9 cellular contexts compared by ENCODE assay signal in the genomic region with DNA sequence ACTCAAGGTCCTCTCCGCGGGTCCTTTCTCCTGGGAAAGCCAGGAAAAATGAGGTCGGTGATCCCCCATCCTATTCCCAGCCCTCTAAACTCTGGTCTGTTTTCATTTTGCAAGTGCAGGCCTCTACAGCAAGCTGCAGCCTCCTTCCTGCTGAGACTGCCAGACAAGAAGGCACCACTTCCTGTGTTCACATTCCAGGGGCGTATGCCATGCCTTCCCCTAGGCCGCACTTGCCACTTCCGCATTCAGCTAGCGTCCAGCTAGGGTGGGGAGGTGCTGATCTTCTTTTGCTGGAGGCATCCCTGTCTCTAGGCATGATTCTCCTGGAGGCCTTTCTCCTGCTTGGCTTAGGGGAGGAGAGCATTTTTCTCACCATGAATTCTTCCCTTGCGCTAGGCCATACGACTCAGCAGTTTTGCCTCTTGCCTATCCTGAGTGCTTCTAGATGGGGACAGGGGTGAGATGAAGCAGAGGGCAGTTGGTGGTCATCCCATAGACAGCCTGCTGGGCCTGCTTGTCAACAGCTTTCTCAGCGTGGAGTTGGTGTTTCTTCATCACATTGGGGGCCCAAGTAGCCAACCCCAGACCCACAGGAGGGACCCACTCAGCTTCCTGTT.
DNase-seq lines count a peak whose midpoint lies in the region; ATAC-seq and TF ChIP-seq lines count a peak whose summit lies in the region.
"Had no signal": no experiment of that assay in that cellular context is flagged by ENCODE, and none has a peak within 500 bp of the region (broad histone marks: within the 10 kb centered on the region; RNA-seq: fewer than 3 reads in every experiment).

No MANE protein-coding gene starts in this region.

- H3K9me3 ChIP-seq in left ventricle myocardium inferior (replicated peaks) = no peaks in the 10 kb centered on the region

- no peak overlapping the region for H3K4me3 ChIP-seq in left ventricle myocardium inferior

- ATAC-seq in stimulated activated naive CD8-positive, alpha-beta T cell treated with anti-CD3 and anti-CD28 coated beads, Interleukin-15, amount 100 ng/mL, for 72 hours = peak; percentile 37
- no peak for ATAC-seq in GM21515 (IDR thresholded peaks at IDR 0.05; ENCODE audit: unreplicated experiment)

- no peaks in the 10 kb centered on the region for H3K36me3 Mint-ChIP-seq in activated naive CD4-positive, alpha-beta T cell treated with anti-CD3 and anti-CD28 coated beads for 36 hours (ENCODE audit: low read depth)
- H3K36me3 Mint-ChIP-seq in T-helper 2 cell treated with Interferon-gamma antibody and Interleukin-4, amounts not matched to agents 5 μg/mL and 100 μg/mL, for 36 hours (ENCODE audit: low read depth) = peaks cover 4% of the 10 kb centered on the region

- H3K9me3 Mint-ChIP-seq in activated naive CD4-positive, alpha-beta T cell treated with anti-CD3 and anti-CD28 coated beads for 36 hours = no peaks in the 10 kb centered on the region
- H3K9me3 Mint-ChIP-seq in T-helper 2 cell treated with Interferon-gamma antibody and Interleukin-4, amounts not matched to agents 5 μg/mL and 100 μg/mL, for 36 hours = no peaks in the 10 kb centered on the region
- H3K9me3 Mint-ChIP-seq in stimulated activated naive CD8-positive, alpha-beta T cell treated with anti-CD3 and anti-CD28 coated beads, Interleukin-15, amount 100 ng/mL, for 72 hours = no peaks in the 10 kb centered on the region

- peak; percentile 25 for DNase-seq in activated naive CD4-positive, alpha-beta T cell treated with anti-CD3 and anti-CD28 coated beads for 36 hours
- no peak for DNase-seq in activated naive CD4-positive, alpha-beta T cell treated with Interleukin-2 at 50 U/mL for 16 hours
- DNase-seq in T-helper 2 cell treated with Interferon-gamma antibody and Interleukin-4, amounts not matched to agents 5 μg/mL and 100 μg/mL, for 36 hours (ENCODE audit: low spot score) = no peak
- DNase-seq in left ventricle myocardium inferior (peak; percentile 26), ACHN (no peak), GM10266 (ENCODE audit: extremely low spot score) (no peak)
- DNase-seq in stimulated activated naive CD8-positive, alpha-beta T cell treated with anti-CD3 and anti-CD28 coated beads, Interleukin-15, amount 100 ng/mL, for 72 hours = peak in 1 of 2 donors; percentile 16
- DNase-seq: NCI-H524 treated with DMSO at 0.1 percent for 48 hours had no signal

- H3K4me1 ChIP-seq in left ventricle myocardium inferior = peaks cover 8% of the 10 kb centered on the region

- TF ChIP-seq CTCF in left ventricle myocardium inferior (IDR thresholded peaks at IDR 0.05; ENCODE audit: borderline replicate concordance) (no peak), GM10266 (IDR thresholded peaks at IDR 0.05; ENCODE audit: control insufficient read depth, insufficient read depth, low read depth, missing control alignments) (no peak)

- CTCF ChIA-PET in activated naive CD4-positive, alpha-beta T cell treated with anti-CD3 and anti-CD28 coated beads for 36 hours (lab: Charles Lee) = no interaction called here

- in situ Hi-C loops in ACHN (cut with HindIII; ENCODE audit: low pct_ligation_motif_present, low pct_unique_long_range_greater_than_20kb, low sequenced_read_pairs) = no loop called here

- peaks cover 13% of the 10 kb centered on the region for H3K4me1 Mint-ChIP-seq in activated naive CD4-positive, alpha-beta T cell treated with anti-CD3 and anti-CD28 coated beads for 36 hours (ENCODE audit: low read depth)
- peaks cover 12% of the 10 kb centered on the region for H3K4me1 Mint-ChIP-seq in T-helper 2 cell treated with Interferon-gamma antibody and Interleukin-4, amounts not matched to agents 5 μg/mL and 100 μg/mL, for 36 hours (ENCODE audit: low read depth)
- H3K4me1 Mint-ChIP-seq in stimulated activated naive CD8-positive, alpha-beta T cell treated with anti-CD3 and anti-CD28 coated beads, Interleukin-15, amount 100 ng/mL, for 72 hours = peaks cover 29% of the 10 kb centered on the region

- no peaks in the 10 kb centered on the region for H3K27me3 ChIP-seq in left ventricle myocardium inferior (ENCODE audit: low read depth)

- no peaks in the 10 kb centered on the region for H3K27me3 Mint-ChIP-seq in activated naive CD4-positive, alpha-beta T cell treated with anti-CD3 and anti-CD28 coated beads for 36 hours (ENCODE audit: low read depth)
- H3K27me3 Mint-ChIP-seq in T-helper 2 cell treated with Interferon-gamma antibody and Interleukin-4, amounts not matched to agents 5 μg/mL and 100 μg/mL, for 36 hours (ENCODE audit: low read depth) = peaks cover 3% of the 10 kb centered on the region
- no peaks in the 10 kb centered on the region for H3K27me3 Mint-ChIP-seq in stimulated activated naive CD8-positive, alpha-beta T cell treated with anti-CD3 and anti-CD28 coated beads, Interleukin-15, amount 100 ng/mL, for 72 hours

- intact Hi-C loops in activated naive CD4-positive, alpha-beta T cell treated with anti-CD3 and anti-CD28 coated beads for 36 hours (cut with micrococcal nuclease) = no loop called here
- intact Hi-C loops in left ventricle myocardium inferior (cut with micrococcal nuclease) = no loop called here

- H3K4me3 Mint-ChIP-seq in activated naive CD4-positive, alpha-beta T cell treated with anti-CD3 and anti-CD28 coated beads for 36 hours = no peak overlapping the region
- H3K4me3 Mint-ChIP-seq in T-helper 2 cell treated with Interferon-gamma antibody and Interleukin-4, amounts not matched to agents 5 μg/mL and 100 μg/mL, for 36 hours = peak overlapping the region; percentile 47
- peak overlapping the region in 1 of 2 donors; percentile 13 for H3K4me3 Mint-ChIP-seq in stimulated activated naive CD8-positive, alpha-beta T cell treated with anti-CD3 and anti-CD28 coated beads, Interleukin-15, amount 100 ng/mL, for 72 hours

- no peaks in the 10 kb centered on the region for H3K36me3 ChIP-seq in left ventricle myocardium inferior

- H3K27ac ChIP-seq in left ventricle myocardium inferior (replicated peaks) = peak overlapping the region; percentile 27

- peak overlapping the region; percentile 60 for H3K27ac Mint-ChIP-seq in activated naive CD4-positive, alpha-beta T cell treated with anti-CD3 and anti-CD28 coated beads for 36 hours
- peak overlapping the region; percentile 80 for H3K27ac Mint-ChIP-seq in T-helper 2 cell treated with Interferon-gamma antibody and Interleukin-4, amounts not matched to agents 5 μg/mL and 100 μg/mL, for 36 hours
- H3K27ac Mint-ChIP-seq in stimulated activated naive CD8-positive, alpha-beta T cell treated with anti-CD3 and anti-CD28 coated beads, Interleukin-15, amount 100 ng/mL, for 72 hours = peak overlapping the region; percentile 89 to 90

Comparison
In these comparisons a context has a peak if more than half of its experiments do, and no peak if none do; other contexts are left out.
1. DNase-seq: peak in activated naive CD4-positive, alpha-beta T cell treated with anti-CD3 and anti-CD28 coated beads for 36 hours (single experiment) and left ventricle myocardium inferior (single experiment); none in activated naive CD4-positive, alpha-beta T cell treated with Interleukin-2 at 50 U/mL for 16 hours (single experiment), T-helper 2 cell treated with Interferon-gamma antibody and Interleukin-4, amounts not matched to agents 5 μg/mL and 100 μg/mL, for 36 hours (single experiment), ACHN (single experiment) and GM10266 (single experiment).
2. Peak in every context shown above with its lines, with median percentiles within 50 percentile points of each other: H3K27ac Mint-ChIP-seq.